Comparison of ENCODE assay signal across 28 cellular contexts in genomic region chr16:23215435-23215834, GRCh38. TPM values are rescaled to one million over a fixed set of nuclear protein-coding genes. Genes with fewer than 3 reads are reported as not detected.
"Had no signal": no experiment of that assay in that cellular context is flagged by ENCODE, and none has a peak within 500 bp of the region (broad histone marks: within the 10 kb centered on the region; RNA-seq: fewer than 3 reads in every experiment).

No MANE protein-coding gene starts in this region.

- H3K27ac ChIP-seq: stomach, suprapubic skin, testis, thoracic aorta, thyroid gland, tibial artery, tibial nerve, transverse colon, upper lobe of left lung, upper lobe of right lung, uterus, vagina had no signal

- H3K27me3 ChIP-seq: stomach, suprapubic skin, testis, thyroid gland, tibial nerve, transverse colon, upper lobe of left lung, upper lobe of right lung, uterus, vagina had no signal

- H3K9me3 Mint-ChIP-seq: stimulated activated effector memory CD8-positive, alpha-beta T cell treated with anti-CD3 and anti-CD28 coated beads, Interleukin-12 subunit alpha, Interleukin-12 subunit beta, amount 100 ng/mL, for 72 hours; stimulated activated memory B cell treated with anti-CD40 and anti-IgM and Interleukin-4, amounts not matched to agents 10 μg/mL and 1 μg/mL and 100 μg/mL, for 72 hours; stimulated activated naive B cell treated with anti-CD40 and anti-IgM and Interleukin-4, amounts not matched to agents 10 μg/mL and 1 μg/mL and 100 μg/mL, for 72 hours; stimulated activated naive CD8-positive, alpha-beta T cell treated with anti-CD3 and anti-CD28 coated beads, Interleukin-15, amount 100 ng/mL, for 72 hours; stimulated activated naive CD8-positive, alpha-beta T cell treated with anti-CD3 and anti-CD28 coated beads, Interleukin-15, Interleukin-2, amounts not matched to agents 100 ng/mL and 50 ng/mL, for 24 hours; type B pancreatic cell had no signal

- H3K4me1 ChIP-seq: stomach, suprapubic skin, testis, thyroid gland, tibial artery, tibial nerve, transverse colon, upper lobe of left lung, upper lobe of right lung, uterus, vagina had no signal

- DNase-seq: stimulated activated CD4-positive, alpha-beta T cell treated with anti-CD3 and anti-CD28 coated beads, Interleukin-2, amount 100 ng/mL, for 48 hours; stimulated activated CD4-positive, alpha-beta T cell treated with anti-CD3 and anti-CD28 coated beads, Interleukin-4, amount 100 ng/mL, for 1 hour; stimulated activated CD4-positive, alpha-beta T cell treated with anti-CD3 and anti-CD28 coated beads, Interleukin-4, amount 100 ng/mL, for 24 hours; stimulated activated CD4-positive, alpha-beta T cell treated with anti-CD3 and anti-CD28 coated beads, Interleukin-4, amount 100 ng/mL, for 4 hours; stimulated activated CD8-positive, alpha-beta memory T cell treated with anti-CD3 and anti-CD28 coated beads, Interleukin-4, amount 100 ng/mL, for 48 hours; stimulated activated naive CD4-positive, alpha-beta T cell; stimulated activated naive CD4-positive, alpha-beta T cell treated with Interleukin-2 at 50 U/mL for 16 hours; stimulated activated naive CD8-positive, alpha-beta T cell treated with anti-CD3 and anti-CD28 coated beads, Interleukin-15, amount 100 ng/mL, for 72 hours; stimulated activated naive CD8-positive, alpha-beta T cell treated with anti-CD3 and anti-CD28 coated beads, Interleukin-15, Interleukin-2, amounts not matched to agents 100 U/mL and 50 U/mL, for 24 hours; stomach; substantia nigra; testis; thyroid gland; tibial artery; transverse colon; trophoblast cell; upper lobe of left lung; upper lobe of right lung; uterus had no signal

- H3K4me1 Mint-ChIP-seq: stimulated activated effector memory CD8-positive, alpha-beta T cell treated with anti-CD3 and anti-CD28 coated beads, Interleukin-12 subunit alpha, Interleukin-12 subunit beta, amount 100 ng/mL, for 72 hours; stimulated activated naive CD8-positive, alpha-beta T cell treated with anti-CD3 and anti-CD28 coated beads, Interleukin-15, amount 100 ng/mL, for 72 hours had no signal

- H3K36me3 ChIP-seq: thoracic aorta, tibial nerve, transverse colon, upper lobe of right lung, uterus had no signal

- H3K4me3 ChIP-seq: stomach, suprapubic skin, testis, thoracic aorta, thyroid gland, tibial artery, tibial nerve, transverse colon, upper lobe of left lung, upper lobe of right lung, uterus, vagina had no signal

- H3K27ac Mint-ChIP-seq: stimulated activated effector memory CD8-positive, alpha-beta T cell treated with anti-CD3 and anti-CD28 coated beads, Interleukin-12 subunit alpha, Interleukin-12 subunit beta, amount 100 ng/mL, for 72 hours; stimulated activated memory B cell treated with anti-CD40 and anti-IgM and Interleukin-4, amounts not matched to agents 10 μg/mL and 1 μg/mL and 100 μg/mL, for 72 hours; stimulated activated naive B cell treated with anti-CD40 and anti-IgM and Interleukin-4, amounts not matched to agents 10 μg/mL and 1 μg/mL and 100 μg/mL, for 72 hours; stimulated activated naive CD8-positive, alpha-beta T cell treated with anti-CD3 and anti-CD28 coated beads, Interleukin-15, amount 100 ng/mL, for 72 hours; stimulated activated naive CD8-positive, alpha-beta T cell treated with anti-CD3 and anti-CD28 coated beads, Interleukin-15, Interleukin-2, amounts not matched to agents 100 ng/mL and 50 ng/mL, for 24 hours; type B pancreatic cell had no signal

- H3K36me3 Mint-ChIP-seq: stimulated activated effector memory CD8-positive, alpha-beta T cell treated with anti-CD3 and anti-CD28 coated beads, Interleukin-12 subunit alpha, Interleukin-12 subunit beta, amount 100 ng/mL, for 72 hours; stimulated activated memory B cell treated with anti-CD40 and anti-IgM and Interleukin-4, amounts not matched to agents 10 μg/mL and 1 μg/mL and 100 μg/mL, for 72 hours; stimulated activated naive B cell treated with anti-CD40 and anti-IgM and Interleukin-4, amounts not matched to agents 10 μg/mL and 1 μg/mL and 100 μg/mL, for 72 hours; type B pancreatic cell had no signal

- H3K9me3 ChIP-seq: stomach, suprapubic skin, testis, thoracic aorta, thyroid gland, tibial artery, tibial nerve, transverse colon, upper lobe of left lung, upper lobe of right lung, uterus, vagina had no signal

- ATAC-seq: stimulated activated effector memory CD8-positive, alpha-beta T cell treated with anti-CD3 and anti-CD28 coated beads, Interleukin-12 subunit alpha, Interleukin-12 subunit beta, amount 100 ng/mL, for 72 hours; stimulated activated memory B cell treated with anti-CD40 and anti-IgM and Interleukin-4, amounts not matched to agents 10 μg/mL and 1 μg/mL and 100 μg/mL, for 72 hours; stimulated activated naive CD8-positive, alpha-beta T cell treated with anti-CD3 and anti-CD28 coated beads, Interleukin-15, amount 100 ng/mL, for 72 hours; stimulated activated naive CD8-positive, alpha-beta T cell treated with anti-CD3 and anti-CD28 coated beads, Interleukin-15, Interleukin-2, amounts not matched to agents 100 U/mL and 50 U/mL, for 24 hours; upper lobe of right lung had no signal

- H3K4me3 Mint-ChIP-seq: stimulated activated effector memory CD8-positive, alpha-beta T cell treated with anti-CD3 and anti-CD28 coated beads, Interleukin-12 subunit alpha, Interleukin-12 subunit beta, amount 100 ng/mL, for 72 hours; stimulated activated memory B cell treated with anti-CD40 and anti-IgM and Interleukin-4, amounts not matched to agents 10 μg/mL and 1 μg/mL and 100 μg/mL, for 72 hours; stimulated activated naive B cell treated with anti-CD40 and anti-IgM and Interleukin-4, amounts not matched to agents 10 μg/mL and 1 μg/mL and 100 μg/mL, for 72 hours; stimulated activated naive CD8-positive, alpha-beta T cell treated with anti-CD3 and anti-CD28 coated beads, Interleukin-15, amount 100 ng/mL, for 72 hours; stimulated activated naive CD8-positive, alpha-beta T cell treated with anti-CD3 and anti-CD28 coated beads, Interleukin-15, Interleukin-2, amounts not matched to agents 100 ng/mL and 50 ng/mL, for 24 hours; type B pancreatic cell had no signal

RNA-seq across cellular contexts. Expression of gene SCNN1G, which starts 32.9 kb away (rescaled TPM):
- total RNA-seq: thoracic aorta had no signal
